Comparison of ENCODE assay signal across 12 cellular contexts in the genomic region with DNA sequence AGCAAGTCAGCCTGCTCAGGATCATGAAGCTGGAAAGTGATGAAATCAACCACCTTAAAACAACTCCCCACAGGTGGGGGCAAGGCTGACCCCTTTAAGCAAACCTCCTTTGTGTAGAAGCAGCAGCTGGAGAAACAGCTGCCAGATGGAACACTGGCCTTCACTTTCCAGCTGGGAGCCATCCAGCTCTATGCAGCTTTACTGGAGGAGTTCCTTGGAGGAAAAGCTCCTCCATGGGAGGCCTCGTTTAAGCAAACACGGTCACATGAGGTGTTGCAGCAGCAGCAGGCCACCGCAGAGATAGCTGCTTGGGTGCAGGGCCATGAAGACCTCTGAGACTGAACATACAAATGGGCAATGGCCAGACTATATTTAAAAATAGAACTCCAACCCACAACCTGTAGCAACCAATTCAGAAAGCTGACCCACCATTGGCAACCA. TPM values are rescaled to one million over a fixed set of nuclear protein-coding genes. Genes with fewer than 3 reads are reported as not detected.
A peak's percentile ranks its signal among the peaks of the same experiment; 100 is the strongest.
DNase-seq lines count a peak whose midpoint lies in the region; ATAC-seq and TF ChIP-seq lines count a peak whose summit lies in the region.
"Had no signal": no experiment of that assay in that cellular context is flagged by ENCODE, and none has a peak within 500 bp of the region (broad histone marks: within the 10 kb centered on the region; RNA-seq: fewer than 3 reads in every experiment).

No MANE protein-coding gene starts in this region.

- H3K27ac ChIP-seq in upper lobe of right lung: no peak overlapping the region

- H3K4me3 ChIP-seq in mucosa of descending colon: no peak overlapping the region
- H3K4me3 ChIP-seq in upper lobe of right lung: no peak overlapping the region

- no peaks in the 10 kb centered on the region for H3K36me3 Mint-ChIP-seq in T-helper 17 cell (ENCODE audit: low read depth)
- H3K36me3 Mint-ChIP-seq: activated naive CD4-positive, alpha-beta T cell treated with anti-CD3 and anti-CD28 coated beads, Interleukin-2, amount 50 U/mL, for 24 hours had no signal

- intact Hi-C loops in mucosa of descending colon (cut with DNase I, micrococcal nuclease): no loop called here
- intact Hi-C loops in upper lobe of right lung (cut with DNase I): no loop called here

- TF ChIP-seq CTCF in mucosa of descending colon (IDR thresholded peaks at IDR 0.05) (no peak), upper lobe of right lung (IDR thresholded peaks at IDR 0.05) (no peak), GM10266 (IDR thresholded peaks at IDR 0.05; ENCODE audit: control insufficient read depth, insufficient read depth, low read depth, missing control alignments) (no peak)

- no peak overlapping the region for H3K4me3 Mint-ChIP-seq in T-helper 17 cell
- H3K4me3 Mint-ChIP-seq: activated CD4-positive, alpha-beta T cell treated with anti-CD3 and anti-CD28 coated beads for 36 hours; activated naive CD4-positive, alpha-beta T cell treated with anti-CD3 and anti-CD28 coated beads, Interleukin-2, amount 50 U/mL, for 24 hours; HFFc6 had no signal

- H3K27me3 Mint-ChIP-seq in T-helper 17 cell: peaks cover 17% of the 10 kb centered on the region

- no peaks in the 10 kb centered on the region for H3K27me3 ChIP-seq in upper lobe of right lung

- H3K36me3 ChIP-seq in mucosa of descending colon (ENCODE audit: low read depth) (no peaks in the 10 kb centered on the region), upper lobe of right lung (no peaks in the 10 kb centered on the region)

- no peaks in the 10 kb centered on the region for H3K4me1 Mint-ChIP-seq in T-helper 17 cell
- H3K4me1 Mint-ChIP-seq: activated naive CD4-positive, alpha-beta T cell treated with anti-CD3 and anti-CD28 coated beads, Interleukin-2, amount 50 U/mL, for 24 hours had no signal

- H3K4me1 ChIP-seq in mucosa of descending colon (ENCODE audit: low read depth) (no peaks in the 10 kb centered on the region), upper lobe of right lung (no peaks in the 10 kb centered on the region)

- peak; percentile 47 for ATAC-seq in mucosa of descending colon
- ATAC-seq in upper lobe of right lung: peak; percentile 21
- ATAC-seq in T-helper 17 cell: no peak
- ATAC-seq: activated CD4-positive, alpha-beta T cell treated with anti-CD3 and anti-CD28 coated beads for 36 hours had no signal

- H3K9me3 ChIP-seq in mucosa of descending colon (no peaks in the 10 kb centered on the region), upper lobe of right lung (no peaks in the 10 kb centered on the region), T-helper 17 cell (ENCODE audit: control insufficient read depth, low read length, poor library complexity, severe bottlenecking) (no peaks in the 10 kb centered on the region)

- peak; percentile 9 for DNase-seq in NCI-H82 (lab: John Stamatoyannopoulos, UW)
- DNase-seq in NCI-H82 treated with DMSO at 0.1 percent for 48 hours (lab: John Stamatoyannopoulos, UW; ENCODE audit: unreplicated experiment): no peak
- peak; percentile 93 for DNase-seq in brain pericyte (ENCODE audit: low read depth, low spot score)
- peak in 2 of 3 donors; percentile 27 to 41 for DNase-seq in mucosa of descending colon
- DNase-seq in upper lobe of right lung: no peak
- no peak for DNase-seq in stimulated activated CD4-positive, alpha-beta T cell treated with anti-CD3 and anti-CD28 coated beads, Interleukin-2, amount 100 ng/mL, for 48 hours
- DNase-seq in T-helper 17 cell: no peak
- DNase-seq in GM10266 (ENCODE audit: extremely low spot score): no peak
- DNase-seq: activated CD4-positive, alpha-beta T cell treated with anti-CD3 and anti-CD28 coated beads for 36 hours; HFFc6; NCI-H1694 treated with DMSO at 0.1 percent for 48 hours had no signal

- H3K27ac Mint-ChIP-seq in T-helper 17 cell: no peak overlapping the region
- H3K27ac Mint-ChIP-seq: activated CD4-positive, alpha-beta T cell treated with anti-CD3 and anti-CD28 coated beads for 36 hours; activated naive CD4-positive, alpha-beta T cell treated with anti-CD3 and anti-CD28 coated beads, Interleukin-2, amount 50 U/mL, for 24 hours; HFFc6 had no signal

RNA-seq across cellular contexts. Expression of a gene that starts 13.0 kb away (rescaled TPM):
- total RNA-seq in mucosa of descending colon (10 to 100 TPM; 28.9 to 78.3 (median 35.1) TPM), upper lobe of right lung (19.3 TPM), T-helper 17 cell (10 to 100 TPM in 1 of 2 donors, 1 to 10 TPM in 1; 9.7 to 13.1 TPM)

Comparison
In these comparisons a context has a peak if more than half of its experiments do, and no peak if none do; other contexts are left out.
1. DNase-seq: peak in NCI-H82 (single experiment), brain pericyte (single experiment) and mucosa of descending colon (2 of 3); none in NCI-H82 treated with DMSO at 0.1 percent for 48 hours (single experiment), upper lobe of right lung (single experiment), stimulated activated CD4-positive, alpha-beta T cell treated with anti-CD3 and anti-CD28 coated beads, Interleukin-2, amount 100 ng/mL, for 48 hours (0 of 2), T-helper 17 cell (0 of 3) and GM10266 (single experiment).